In genomic region chr16:29309601-29310000, GRCh38 we compare ENCODE assay signal across 8 cellular contexts.
A peak's percentile ranks its signal among the peaks of the same experiment; 100 is the strongest.
DNase-seq lines count a peak whose midpoint lies in the region; ATAC-seq, FAIRE-seq and TF ChIP-seq lines count a peak whose summit lies in the region.
"Not testable (repeated sequence)": the region's sequence is repeated elsewhere in the genome, so short reads cannot be mapped to it uniquely, and the experiment has no call there.

No MANE protein-coding gene starts in this region.

- H3K4me3 Mint-ChIP-seq in immature natural killer cell = peak overlapping the region in 1 of 5 donors; percentile 9
- H3K4me3 Mint-ChIP-seq in stimulated activated effector memory CD8-positive, alpha-beta T cell treated with anti-CD3 and anti-CD28 coated beads, Interleukin-12 subunit alpha, Interleukin-12 subunit beta, amount 100 ng/mL, for 72 hours = not testable (repeated sequence)

- POLR2A ChIA-PET in IMR-90 (lab: Charles Lee; ENCODE audit: unreplicated experiment); HepG2 (lab: Yijun Ruan, JAX): not testable (repeated sequence)

- peak overlapping the region; percentile 70 for H2BK20ac ChIP-seq in IMR-90 (ENCODE audit: low read depth, low read length)

- H3K36me3 Mint-ChIP-seq in immature natural killer cell; stimulated activated effector memory CD8-positive, alpha-beta T cell treated with anti-CD3 and anti-CD28 coated beads, Interleukin-12 subunit alpha, Interleukin-12 subunit beta, amount 100 ng/mL, for 72 hours: not testable (repeated sequence)

- not testable (repeated sequence) for H2AFZ ChIP-seq in IMR-90 (replicated peaks; ENCODE audit: low read length, poor library complexity); HepG2 (ENCODE audit: low read length); mesenchymal stem cell (ENCODE audit: low read depth, low read length)

- TF ChIP-seq CTCF in IMR-90 (conservative IDR thresholded peaks at IDR 0.05; ENCODE audit: low read depth, low read length); HepG2 (CRISPR knock-in tag; IDR thresholded peaks at IDR 0.05); ovary (IDR thresholded peaks at IDR 0.05); testis (IDR thresholded peaks at IDR 0.05): not testable (repeated sequence)

- H3K27ac Mint-ChIP-seq in immature natural killer cell = peak overlapping the region in 5 of 6 donors; percentile 22 to 98 (median 65)
- peak overlapping the region; percentile 45 for H3K27ac Mint-ChIP-seq in stimulated activated effector memory CD8-positive, alpha-beta T cell treated with anti-CD3 and anti-CD28 coated beads, Interleukin-12 subunit alpha, Interleukin-12 subunit beta, amount 100 ng/mL, for 72 hours

- not testable (repeated sequence) for H3K14ac ChIP-seq in IMR-90 (replicated peaks; ENCODE audit: low read depth, low read length); mesenchymal stem cell (ENCODE audit: low read length in 2 of 2)

- TF ChIP-seq EP300 in HepG2 (IDR thresholded peaks at IDR 0.05; ENCODE audit: low read depth in 2 of 2, low read length in 2 of 2); HepG2 (CRISPR knock-in tag; IDR thresholded peaks at IDR 0.05; ENCODE audit: borderline replicate concordance); ovary (IDR thresholded peaks at IDR 0.05): not testable (repeated sequence)

- intact Hi-C loops in IMR-90 (cut with micrococcal nuclease); Right ventricle myocardium inferior (cut with DNase I); HepG2 (cut with micrococcal nuclease; ENCODE audit: unreplicated experiment); ovary (cut with DNase I); testis (cut with DNase I; ENCODE audit: low total_unique reads): not testable (repeated sequence)

- TF ChIP-seq RAD21 in IMR-90 (IDR thresholded peaks at IDR 0.05; ENCODE audit: low read length); HepG2 (CRISPR knock-in tag; IDR thresholded peaks at IDR 0.05): not testable (repeated sequence)

- CTCF ChIA-PET in IMR-90 (lab: Yijun Ruan, JAX); HepG2 (lab: Yijun Ruan, JAX; ENCODE audit: low intra/inter-chr PET ratio, low total read pairs): not testable (repeated sequence)

- H4K5ac ChIP-seq in IMR-90 (ENCODE audit: low read depth, low read length) = peak overlapping the region; percentile 38; the same call in 1 of the 2 replicates

- not testable (repeated sequence) for BruUV-seq in IMR-90 (replicated peaks; lab: Mats Ljungman, UMichigan); HepG2 (replicated peaks; lab: Mats Ljungman, UMichigan)

- not testable (repeated sequence) for H3K56ac ChIP-seq in IMR-90 (ENCODE audit: extremely low read depth, insufficient read depth, low read length)

- 0 out of 4 replicates have a peak overlapping the region, but pooled peaks of 1 of the 2 experiments have one; percentile 100 for H4K8ac ChIP-seq in IMR-90 (ENCODE audit: low read depth in 2 of 2, low read length in 2 of 2)
- H4K8ac ChIP-seq in mesenchymal stem cell (ENCODE audit: low read length) = not testable (repeated sequence)

- H3K9me1 ChIP-seq in IMR-90 (ENCODE audit: insufficient read depth, low read length) = peaks cover 22% of the 10 kb centered on the region

- H3K18ac ChIP-seq in IMR-90 (ENCODE audit: low read depth, low read length) = peak overlapping the region; percentile 9; the same call in 1 of the 2 replicates
- H3K18ac ChIP-seq in mesenchymal stem cell (ENCODE audit: low read depth in 1 of 2, low read length in 2 of 2) = peak overlapping the region in 1 of 2 experiments; percentile 21

- TF ChIP-seq POLR2A in IMR-90 (IDR thresholded peaks at IDR 0.05; ENCODE audit: low read depth, low read length); HepG2 (IDR thresholded peaks at IDR 0.05; ENCODE audit: insufficient read depth in 1 of 2, low read depth in 2 of 2, low read length in 2 of 2); ovary (IDR thresholded peaks at IDR 0.05); testis (IDR thresholded peaks at IDR 0.05): not testable (repeated sequence)

- H3K9me3 Mint-ChIP-seq in immature natural killer cell; stimulated activated effector memory CD8-positive, alpha-beta T cell treated with anti-CD3 and anti-CD28 coated beads, Interleukin-12 subunit alpha, Interleukin-12 subunit beta, amount 100 ng/mL, for 72 hours: not testable (repeated sequence)

- not testable (repeated sequence) for H3K9ac ChIP-seq in IMR-90 (ENCODE audit: low read depth, low read length); HepG2 (ENCODE audit: insufficient read depth, low read depth, low read length); mesenchymal stem cell (ENCODE audit: low read length)

- not testable (repeated sequence) for H3K4me3 ChIP-seq in IMR-90 (ENCODE audit: insufficient read depth, low read depth, low read length); HepG2 (replicated peaks in 1 of 3; ENCODE audit: insufficient read depth in 1 of 3, low read depth in 2 of 3, low read length in 3 of 3); mesenchymal stem cell (ENCODE audit: insufficient read depth in 1 of 2, low read depth in 1 of 2, low read length in 2 of 2); ovary; testis

- not testable (repeated sequence) for H2BK5ac ChIP-seq in IMR-90 (ENCODE audit: low read depth, low read length, poor library complexity, severe bottlenecking); mesenchymal stem cell (ENCODE audit: low read depth, low read length, poor library complexity, severe bottlenecking)

- dilution Hi-C loops in IMR-90 (cut with HindIII; ENCODE audit: low sequenced_read_pairs, unreplicated experiment) = not testable (repeated sequence)

- H2BK15ac ChIP-seq in IMR-90 (ENCODE audit: low read depth, low read length) = 0 out of 3 replicates have a peak overlapping the region, but pooled peaks have one; percentile 24
- not testable (repeated sequence) for H2BK15ac ChIP-seq in mesenchymal stem cell (ENCODE audit: low read depth, poor library complexity, severe bottlenecking)

- H3K9me3 ChIP-seq in IMR-90 (ENCODE audit: control insufficient read depth, insufficient read depth, low read length); HepG2 (ENCODE audit: low read length); mesenchymal stem cell (ENCODE audit: control insufficient read depth, low read length); ovary; testis: not testable (repeated sequence)

- not testable (repeated sequence) for ATAC-seq in IMR-90 (ENCODE audit: low read depth); Right ventricle myocardium inferior; HepG2; stimulated activated effector memory CD8-positive, alpha-beta T cell treated with anti-CD3 and anti-CD28 coated beads, Interleukin-12 subunit alpha, Interleukin-12 subunit beta, amount 100 ng/mL, for 72 hours

- FAIRE-seq in HepG2 (lab: Jason Lieb, UNC) = not testable (repeated sequence)

- H3K4ac ChIP-seq in IMR-90 (ENCODE audit: low read depth, low read length) = peak overlapping the region; percentile 100
- not testable (repeated sequence) for H3K4ac ChIP-seq in mesenchymal stem cell (ENCODE audit: low read depth in 1 of 2, low read length in 2 of 2)

- not testable (repeated sequence) for H3K4me2 ChIP-seq in IMR-90 (ENCODE audit: low read depth, low read length); HepG2 (ENCODE audit: low read depth, low read length); mesenchymal stem cell (ENCODE audit: low read length, poor library complexity, severe bottlenecking)

- H3K27ac ChIP-seq in IMR-90 (ENCODE audit: insufficient read depth, low read length) (peak overlapping the region; percentile 99), ovary (peak overlapping the region in 1 of 2 donors; percentile 78)
- not testable (repeated sequence) for H3K27ac ChIP-seq in HepG2 (ENCODE audit: extremely low read length, insufficient read depth, low read length); mesenchymal stem cell (ENCODE audit: low read length, poor library complexity, severe bottlenecking); testis

- not testable (repeated sequence) for H3K36me3 ChIP-seq in IMR-90 (ENCODE audit: control insufficient read depth, insufficient read depth, low read length); HepG2 (replicated peaks in 1 of 2; ENCODE audit: control insufficient read depth in 1 of 2, insufficient read depth in 2 of 2, low read length in 2 of 2); mesenchymal stem cell (ENCODE audit: control insufficient read depth in 1 of 2, insufficient read depth in 2 of 2, low read depth in 1 of 2, low read length in 2 of 2); ovary; testis (ENCODE audit: low read depth, missing control alignments)

- peaks cover 0 to 12% of the 10 kb centered on the region in 2 experiments; a peak in 1 of 4 replicates for H3K79me1 ChIP-seq in IMR-90 (ENCODE audit: low read depth in 1 of 2, low read length in 2 of 2)
- H3K79me1 ChIP-seq in mesenchymal stem cell (replicated peaks; ENCODE audit: low read length, poor library complexity, severe bottlenecking) = not testable (repeated sequence)

- H4K20me1 ChIP-seq in IMR-90 (ENCODE audit: insufficient read depth, low read length); HepG2 (ENCODE audit: insufficient read depth, low read length): not testable (repeated sequence)

- H3K23ac ChIP-seq in IMR-90 (ENCODE audit: low read depth, low read length); mesenchymal stem cell (ENCODE audit: low read length in 2 of 2): not testable (repeated sequence)

- peaks cover 6 to 15% (median 12%) of the 10 kb centered on the region in 3 donors for H3K27me3 Mint-ChIP-seq in immature natural killer cell (ENCODE audit: low read depth in 3 of 3)

- peak overlapping the region; percentile 100 for H2AK5ac ChIP-seq in IMR-90 (ENCODE audit: low read depth, low read length)
- peak overlapping the region; percentile 35 for H2AK5ac ChIP-seq in mesenchymal stem cell (ENCODE audit: low read length, severe bottlenecking)

- H3K4me1 ChIP-seq in IMR-90 (ENCODE audit: control insufficient read depth, insufficient read depth, low read length) (peaks cover 23% of the 10 kb centered on the region), HepG2 (ENCODE audit: insufficient read depth, low read length) (peaks cover 56% of the 10 kb centered on the region), mesenchymal stem cell (ENCODE audit: control insufficient read depth, insufficient read depth, low read depth, low read length) (peaks cover 23% of the 10 kb centered on the region), ovary (ENCODE audit: insufficient read depth) (peaks cover 48% of the 10 kb centered on the region), testis (peaks cover 12% of the 10 kb centered on the region)

- H4K91ac ChIP-seq in IMR-90 (ENCODE audit: insufficient read depth, low read depth, low read length) = peak overlapping the region; percentile 100
- not testable (repeated sequence) for H4K91ac ChIP-seq in mesenchymal stem cell (ENCODE audit: low read length)

- not testable (repeated sequence) for H2AK9ac ChIP-seq in IMR-90 (replicated peaks; ENCODE audit: low read depth, low read length, poor library complexity)

- H3K27me3 ChIP-seq in IMR-90 (ENCODE audit: control insufficient read depth, insufficient read depth, low read length); HepG2 (ENCODE audit: control insufficient read depth in 1 of 2, insufficient read depth in 2 of 2, low read length in 2 of 2); mesenchymal stem cell (ENCODE audit: control insufficient read depth in 1 of 2, insufficient read depth in 1 of 2, low read length in 2 of 2); ovary; testis: not testable (repeated sequence)

- WGBS in IMR-90 (ENCODE audit: extremely low coverage in 2 of 2, insufficient read length in 1 of 2), 2 experiments = 95% methylated on average over 8 of the region's 13 CpGs; no CpG with 5 or more reads in 1 of the 2 experiments
- 96% methylated on average over 5 of the region's 13 CpGs for WGBS in HepG2 (ENCODE audit: low lambda C conversion rate)
- WGBS in mesenchymal stem cell = 93% methylated on average over 13 of the region's 13 CpGs
- 86 to 94% (median 87%) methylated on average over 13 of the region's 13 CpGs for WGBS in ovary, 3 donors
- WGBS in testis, 2 donors = 80 to 85% methylated on average over 3 to 13 of the region's 13 CpGs

- in situ Hi-C loops in IMR-90 (cut with MboI; ENCODE audit: low sequenced_read_pairs); HepG2 (cut with HindIII; ENCODE audit: extremely low pct_ligation_motif_present, low pct_unique_long_range_greater_than_20kb): not testable (repeated sequence)

- not testable (repeated sequence) for DNase-seq in IMR-90; immature natural killer cell; HepG2 (ENCODE audit: low spot score); mesenchymal stem cell; stimulated activated effector memory CD8-positive, alpha-beta T cell treated with anti-CD3 and anti-CD28 coated beads, Interleukin-12 subunit alpha, Interleukin-12 subunit beta, amount 100 ng/mL, for 72 hours (ENCODE audit: low spot score in 2 of 2)
- peak; percentile 27 for DNase-seq in Right ventricle myocardium inferior (ENCODE audit: missing footprints)
- DNase-seq in ovary = peak in 3 of 5 donors; percentile 49 to 54 (median 50)
- DNase-seq in testis = peak; percentile 51

- peak overlapping the region in 1 of 2 experiments; percentile 38 for H2BK12ac ChIP-seq in mesenchymal stem cell (ENCODE audit: low read length in 2 of 2)

- H3K79me2 ChIP-seq in HepG2 (ENCODE audit: insufficient read depth, low read length) = not testable (repeated sequence)

- peak overlapping the region; percentile 99 for H2BK120ac ChIP-seq in IMR-90 (ENCODE audit: low read depth, low read length)
- not testable (repeated sequence) for H2BK120ac ChIP-seq in mesenchymal stem cell (ENCODE audit: low read depth, low read length)

- peaks cover 35 to 38% of the 10 kb centered on the region in 2 donors for H3K4me1 Mint-ChIP-seq in immature natural killer cell
- peaks cover 12% of the 10 kb centered on the region for H3K4me1 Mint-ChIP-seq in stimulated activated effector memory CD8-positive, alpha-beta T cell treated with anti-CD3 and anti-CD28 coated beads, Interleukin-12 subunit alpha, Interleukin-12 subunit beta, amount 100 ng/mL, for 72 hours
